ENCODE assay signal across 27 cellular contexts in the genomic region with DNA sequence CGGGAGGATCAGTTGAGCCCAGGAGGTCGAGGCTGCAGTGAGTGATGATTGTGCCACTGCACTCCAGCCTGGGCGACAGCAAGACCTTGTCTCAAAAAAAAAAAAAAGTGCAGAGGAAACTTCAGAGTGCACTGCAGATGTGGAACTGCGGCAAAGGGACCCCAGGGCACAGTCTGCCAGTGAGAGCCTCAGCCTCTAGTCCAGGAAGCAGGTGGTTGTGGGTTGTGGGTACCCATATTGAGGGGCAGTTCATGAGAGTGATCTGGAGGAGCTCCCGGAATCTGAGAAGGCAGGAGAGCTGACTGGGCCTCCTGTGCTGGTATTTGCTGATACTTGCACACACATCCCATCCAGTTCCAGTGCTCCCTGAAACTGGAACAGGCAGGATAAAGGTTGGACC. TPM values are rescaled to one million over a fixed set of nuclear protein-coding genes. Genes with fewer than 3 reads are reported as not detected.
"Had no signal": no experiment of that assay in that cellular context is flagged by ENCODE, and none has a peak within 500 bp of the region (broad histone marks: within the 10 kb centered on the region; RNA-seq: fewer than 3 reads in every experiment).

No MANE protein-coding gene starts in this region.

- H3K27me3 ChIP-seq: breast epithelium, right atrium auricular region had no signal

- H3K4me1 ChIP-seq: breast epithelium, heart left ventricle, right atrium auricular region had no signal

- H3K9me3 Mint-ChIP-seq: activated naive CD4-positive, alpha-beta T cell treated with anti-CD3 and anti-CD28 coated beads for 36 hours; mesothelial cell of epicardium; naive thymus-derived CD8-positive, alpha-beta T cell; neural crest cell; stimulated activated naive B cell treated with anti-CD40 and anti-IgM and Interleukin-4, amounts not matched to agents 10 μg/mL and 1 μg/mL and 100 μg/mL, for 72 hours had no signal

- ATAC-seq: esophagus mucosa; heart left ventricle; naive thymus-derived CD8-positive, alpha-beta T cell; stimulated activated naive B cell treated with anti-CD40 and anti-IgM and Interleukin-4, amounts not matched to agents 10 μg/mL and 1 μg/mL and 100 μg/mL, for 72 hours; T-helper 17 cell had no signal

- H3K4me2 ChIP-seq: smooth muscle cell had no signal

- H3K27ac Mint-ChIP-seq: activated CD4-positive, alpha-beta memory T cell treated with anti-CD3 and anti-CD28 coated beads, Interleukin-2, amount 10 ng/mL, durations not matched to agents 7 days and 5 days; activated CD4-positive, alpha-beta T cell treated with anti-CD3 and anti-CD28 coated beads, Interleukin-2, amount 10 ng/mL, durations not matched to agents 24 days and 14 days; activated naive CD4-positive, alpha-beta T cell treated with anti-CD3 and anti-CD28 coated beads for 36 hours; endodermal cell; mesothelial cell of epicardium; naive thymus-derived CD8-positive, alpha-beta T cell; stimulated activated naive B cell treated with anti-CD40 and anti-IgM and Interleukin-4, amounts not matched to agents 10 μg/mL and 1 μg/mL and 100 μg/mL, for 72 hours; T-helper 17 cell had no signal

- H3K9me3 ChIP-seq: breast epithelium, heart left ventricle, right atrium auricular region, stomach, tibial artery had no signal

- H3K27me3 Mint-ChIP-seq: activated CD4-positive, alpha-beta memory T cell treated with anti-CD3 and anti-CD28 coated beads, Interleukin-2, amount 10 ng/mL, durations not matched to agents 7 days and 5 days had no signal

- H3K4me3 ChIP-seq: breast epithelium, heart left ventricle, right atrium auricular region, smooth muscle cell, stomach, tibial artery had no signal

- H3K4me1 Mint-ChIP-seq: activated CD4-positive, alpha-beta memory T cell treated with anti-CD3 and anti-CD28 coated beads, Interleukin-2, amount 10 ng/mL, durations not matched to agents 7 days and 5 days; activated CD4-positive, alpha-beta T cell treated with anti-CD3 and anti-CD28 coated beads, Interleukin-2, amount 10 ng/mL, durations not matched to agents 24 days and 14 days; endodermal cell; mesothelial cell of epicardium; neural crest cell; T-helper 17 cell had no signal

- H3K27ac ChIP-seq: breast epithelium, heart left ventricle, right atrium auricular region, stomach, tibial artery had no signal

- H3K36me3 Mint-ChIP-seq: mesothelial cell of epicardium; naive thymus-derived CD8-positive, alpha-beta T cell; stimulated activated naive B cell treated with anti-CD40 and anti-IgM and Interleukin-4, amounts not matched to agents 10 μg/mL and 1 μg/mL and 100 μg/mL, for 72 hours had no signal

- H3K36me3 ChIP-seq: breast epithelium, heart left ventricle, right atrium auricular region, stomach, tibial artery had no signal

- H3K4me3 Mint-ChIP-seq: activated CD4-positive, alpha-beta memory T cell treated with anti-CD3 and anti-CD28 coated beads, Interleukin-2, amount 10 ng/mL, durations not matched to agents 7 days and 5 days; activated CD4-positive, alpha-beta T cell treated with anti-CD3 and anti-CD28 coated beads, Interleukin-2, amount 10 ng/mL, durations not matched to agents 24 days and 14 days; activated naive CD4-positive, alpha-beta T cell treated with anti-CD3 and anti-CD28 coated beads for 36 hours; endodermal cell; mesothelial cell of epicardium; naive thymus-derived CD8-positive, alpha-beta T cell; neural crest cell; stimulated activated naive B cell treated with anti-CD40 and anti-IgM and Interleukin-4, amounts not matched to agents 10 μg/mL and 1 μg/mL and 100 μg/mL, for 72 hours; T-helper 17 cell had no signal

- DNase-seq: activated CD4-positive, alpha-beta memory T cell treated with anti-CD3 and anti-CD28 coated beads, Interleukin-2, amount 10 ng/mL, durations not matched to agents 7 days and 5 days; activated CD4-positive, alpha-beta T cell treated with anti-CD3 and anti-CD28 coated beads, Interleukin-2, amount 10 ng/mL, durations not matched to agents 24 days and 14 days; activated CD4-positive, CD25-positive, alpha-beta regulatory T cell treated with anti-CD3 and anti-CD28 coated beads, Interleukin-2, amount 50 U/mL, for 72 hours; activated effector memory CD4-positive, alpha-beta T cell treated with anti-CD3 and anti-CD28 coated beads, Interleukin-2, amount 50 U/mL, for 16 hours; activated naive CD4-positive, alpha-beta T cell treated with anti-CD3 and anti-CD28 coated beads for 36 hours; amygdala; central memory CD4-positive, alpha-beta T cell; endodermal cell; foreskin fibroblast; occipital lobe; stimulated activated CD4-positive, alpha-beta T cell treated with anti-CD3 and anti-CD28 coated beads, Interleukin-15, amount 100 ng/mL, for 24 hours; stimulated activated CD4-positive, alpha-beta T cell treated with anti-CD3 and anti-CD28 coated beads, Interleukin-2, amount 100 ng/mL, for 24 hours; stimulated activated naive B cell treated with anti-CD40 and anti-IgM and Interleukin-4, amounts not matched to agents 10 μg/mL and 1 μg/mL and 100 μg/mL, for 72 hours; stomach; T-helper 17 cell; T1000; tibial artery had no signal

RNA-seq across cellular contexts. Expression of a gene that starts 13.1 kb away (rescaled TPM):
- total RNA-seq: activated CD4-positive, alpha-beta memory T cell treated with anti-CD3 and anti-CD28 coated beads, Interleukin-2, amount 10 ng/mL, durations not matched to agents 7 days and 5 days; activated CD4-positive, alpha-beta T cell treated with anti-CD3 and anti-CD28 coated beads, Interleukin-2, amount 10 ng/mL, durations not matched to agents 24 days and 14 days; activated naive CD4-positive, alpha-beta T cell treated with anti-CD3 and anti-CD28 coated beads for 36 hours; endodermal cell; heart left ventricle; kidney epithelial cell; naive thymus-derived CD8-positive, alpha-beta T cell; neural crest cell; occipital lobe; pulmonary artery endothelial cell; right atrium auricular region; T-helper 17 cell had no signal

RNA-seq across cellular contexts. Expression of a gene that starts 45.8 kb away (rescaled TPM):
- total RNA-seq: activated CD4-positive, alpha-beta memory T cell treated with anti-CD3 and anti-CD28 coated beads, Interleukin-2, amount 10 ng/mL, durations not matched to agents 7 days and 5 days; activated CD4-positive, alpha-beta T cell treated with anti-CD3 and anti-CD28 coated beads, Interleukin-2, amount 10 ng/mL, durations not matched to agents 24 days and 14 days; activated naive CD4-positive, alpha-beta T cell treated with anti-CD3 and anti-CD28 coated beads for 36 hours; endodermal cell; esophagus mucosa; heart left ventricle; kidney epithelial cell; mesothelial cell of epicardium; naive thymus-derived CD8-positive, alpha-beta T cell; neural crest cell; occipital lobe; pulmonary artery endothelial cell; right atrium auricular region; smooth muscle cell; T-helper 17 cell had no signal
